ENCODE assay signal across 8 cellular contexts in the genomic region with DNA sequence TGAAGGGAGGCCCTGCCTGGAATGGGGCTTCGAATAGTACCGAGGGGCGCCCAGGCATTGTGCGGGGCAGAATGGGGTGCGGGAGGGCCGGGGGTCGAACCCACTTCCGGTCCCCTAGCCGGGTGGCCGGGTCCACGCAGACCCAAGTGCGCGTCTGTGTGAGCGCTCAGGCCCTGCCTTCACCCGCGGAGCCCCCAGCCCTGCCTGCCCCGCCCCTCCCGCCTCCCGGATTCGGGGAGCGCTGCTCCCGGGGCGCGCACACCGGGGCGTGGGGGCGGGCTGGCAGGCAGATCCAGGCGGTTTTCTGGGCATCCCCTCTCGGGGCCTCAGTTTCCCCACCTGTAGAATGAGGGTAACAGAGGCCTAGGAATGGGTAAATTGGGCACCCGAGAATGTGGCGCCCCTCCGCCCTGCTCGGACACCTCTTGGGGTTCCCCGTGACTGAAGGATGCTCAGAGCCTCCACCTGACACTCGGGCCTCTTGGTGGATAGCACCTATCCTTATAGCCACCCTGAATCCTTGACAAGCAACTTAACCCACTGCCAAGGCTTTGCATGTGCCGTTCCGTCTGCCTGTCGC. TPM values are rescaled to one million over a fixed set of nuclear protein-coding genes. Genes with fewer than 3 reads are reported as not detected.
A peak's percentile ranks its signal among the peaks of the same experiment; 100 is the strongest.
DNase-seq lines count a peak whose midpoint lies in the region; FAIRE-seq and TF ChIP-seq lines count a peak whose summit lies in the region.

No MANE protein-coding gene starts in this region.

- peak overlapping the region; percentile 92 for H3K9ac ChIP-seq in MM.1S (ENCODE audit: low read length)
- H3K9ac ChIP-seq in astrocyte (ENCODE audit: low read length) = peak overlapping the region; percentile 97
- peak overlapping the region; percentile 71 to 97 (median 87) for H3K9ac ChIP-seq in subcutaneous abdominal adipose tissue (ENCODE audit: low read length in 5 of 5)

- TF ChIP-seq CTCF in DOHH2 (IDR thresholded peaks at IDR 0.05; ENCODE audit: low read depth, low read length, poor library complexity, severe bottlenecking) (no peak), MM.1S (IDR thresholded peaks at IDR 0.05; ENCODE audit: low read length) (no peak), astrocyte (IDR thresholded peaks at IDR 0.05; ENCODE audit: insufficient read depth, low read depth, low read length) (no peak), lower leg skin (IDR thresholded peaks at IDR 0.05) (no peak)

- no peaks in the 10 kb centered on the region for H3K9me3 Mint-ChIP-seq in astrocyte (ENCODE audit: unreplicated experiment)

- peak overlapping the region; percentile 91 for H3K27ac Mint-ChIP-seq in astrocyte (ENCODE audit: unreplicated experiment)

- peaks cover 7% of the 10 kb centered on the region for H3F3A ChIP-seq in DOHH2 (ENCODE audit: control insufficient read depth, insufficient read depth)
- peaks cover 12% of the 10 kb centered on the region for H3F3A ChIP-seq in MM.1S (ENCODE audit: insufficient read depth, low read length)

- H3K79me2 ChIP-seq in DOHH2 (ENCODE audit: control insufficient read depth, low read length) = peaks cover 31% of the 10 kb centered on the region
- H3K79me2 ChIP-seq in MM.1S (ENCODE audit: low read length) = peaks cover 14% of the 10 kb centered on the region; the same call in 1 of the 2 replicates
- H3K79me2 ChIP-seq in astrocyte (ENCODE audit: insufficient read depth, low read length) = peaks cover 29% of the 10 kb centered on the region

- H3K27ac ChIP-seq in DOHH2 (ENCODE audit: low read depth, low read length) (peak overlapping the region; percentile 92), MM.1S (ENCODE audit: low read length) (no peak overlapping the region; the same call in 1 of the 2 replicates), astrocyte (ENCODE audit: low read depth, low read length) (peak overlapping the region; percentile 78), subcutaneous abdominal adipose tissue (ENCODE audit: low read depth, low read length) (peak overlapping the region; percentile 60)

- H3K4me3 ChIP-seq in DOHH2 (ENCODE audit: low read length) = peak overlapping the region; percentile 91
- H3K4me3 ChIP-seq in MM.1S (ENCODE audit: low read length) = peak overlapping the region; percentile 86
- peak overlapping the region; percentile 76 for H3K4me3 ChIP-seq in astrocyte (ENCODE audit: insufficient read depth, low read depth, low read length)
- peak overlapping the region; percentile 76 for H3K4me3 ChIP-seq in lower leg skin (ENCODE audit: low read depth, poor library complexity, severe bottlenecking)
- H3K4me3 ChIP-seq in subcutaneous abdominal adipose tissue (ENCODE audit: low read depth in 1 of 5, low read length in 5 of 5) = peak overlapping the region; percentile 71 to 88 (median 75)

- H3K27me3 ChIP-seq in DOHH2 (ENCODE audit: control insufficient read depth, low read length) = no peaks in the 10 kb centered on the region
- no peaks in the 10 kb centered on the region for H3K27me3 ChIP-seq in MM.1S (replicated peaks; ENCODE audit: insufficient read depth, low read length)
- H3K27me3 ChIP-seq in astrocyte (ENCODE audit: insufficient read depth, low read length) = no peaks in the 10 kb centered on the region
- no peaks in the 10 kb centered on the region for H3K27me3 ChIP-seq in subcutaneous abdominal adipose tissue (ENCODE audit: control insufficient read depth in 5 of 5, insufficient read depth in 4 of 5, low read length in 5 of 5)

- H2AFZ ChIP-seq in MM.1S (ENCODE audit: low read length) (peak overlapping the region; percentile 85), astrocyte (ENCODE audit: low read depth, low read length) (peak overlapping the region; percentile 67)

- peaks cover 5% of the 10 kb centered on the region for H3K36me3 Mint-ChIP-seq in astrocyte (ENCODE audit: low read depth, unreplicated experiment)

- H3K9me3 ChIP-seq in DOHH2 (ENCODE audit: control insufficient read depth, insufficient read depth, low read length) = no peaks in the 10 kb centered on the region
- no peaks in the 10 kb centered on the region for H3K9me3 ChIP-seq in MM.1S (replicated peaks; ENCODE audit: insufficient read depth, low read length)
- no peaks in the 10 kb centered on the region for H3K9me3 ChIP-seq in astrocyte (ENCODE audit: insufficient read depth, low read depth, low read length)
- no peaks in the 10 kb centered on the region for H3K9me3 ChIP-seq in subcutaneous abdominal adipose tissue (ENCODE audit: control insufficient read depth in 5 of 5, low read length in 5 of 5)

- H3K27me3 Mint-ChIP-seq in astrocyte (ENCODE audit: low read depth, unreplicated experiment) = no peaks in the 10 kb centered on the region

- no peaks in the 10 kb centered on the region for H4K20me1 ChIP-seq in DOHH2 (ENCODE audit: control insufficient read depth, insufficient read depth, low read depth, low read length)
- H4K20me1 ChIP-seq in MM.1S (ENCODE audit: insufficient read depth, low read length) = no peaks in the 10 kb centered on the region
- peaks cover 28% of the 10 kb centered on the region for H4K20me1 ChIP-seq in astrocyte (ENCODE audit: insufficient read depth, low read length)

- H3K4me3 Mint-ChIP-seq in astrocyte (ENCODE audit: unreplicated experiment) = peak overlapping the region; percentile 92

- no peak for FAIRE-seq in astrocyte (lab: Jason Lieb, UNC)

- H3K4me1 ChIP-seq in DOHH2 (ENCODE audit: control insufficient read depth, low read length) (peaks cover 36% of the 10 kb centered on the region), MM.1S (ENCODE audit: low read length) (0 out of 2 replicates have a peak, but pooled peaks cover 6% of the 10 kb centered on the region), astrocyte (ENCODE audit: insufficient read depth, low read length) (peaks cover 23% of the 10 kb centered on the region), subcutaneous abdominal adipose tissue (ENCODE audit: control insufficient read depth in 5 of 5, insufficient read depth in 5 of 5, low read length in 5 of 5) (peaks cover 6 to 52% (median 35%) of the 10 kb centered on the region in 5 donors)

- H3K4me2 ChIP-seq in DOHH2 (ENCODE audit: low read length) (peak overlapping the region; percentile 96), MM.1S (ENCODE audit: low read depth, low read length) (peak overlapping the region; percentile 89), astrocyte (ENCODE audit: low read length) (peak overlapping the region; percentile 94)

- H3K4me1 Mint-ChIP-seq in astrocyte (ENCODE audit: low read depth, unreplicated experiment) = peaks cover 7% of the 10 kb centered on the region

- no peak for TF ChIP-seq POLR2A in lower leg skin (IDR thresholded peaks at IDR 0.05)

- H3K9me2 ChIP-seq in DOHH2 (replicated peaks; ENCODE audit: control insufficient read depth, low read length) = no peaks in the 10 kb centered on the region
- H3K9me2 ChIP-seq in MM.1S (replicated peaks; ENCODE audit: insufficient read depth, low read length) = no peaks in the 10 kb centered on the region

- intact Hi-C loops in lower leg skin (cut with DNase I; ENCODE audit: low total_unique reads) = no loop called here

- DNase-seq in MM.1S = peak; percentile 9
- no peak for DNase-seq in astrocyte (ENCODE audit: low read depth)
- DNase-seq in lower leg skin (ENCODE audit: low spot score in 2 of 2) = no peak
- no peak for DNase-seq in NCI-H2196 treated with DMSO at 0.1 percent for 48 hours (lab: John Stamatoyannopoulos, UW; ENCODE audit: unreplicated experiment)
- DNase-seq in superior temporal gyrus (ENCODE audit: extremely low spot score) = no peak
- no peak for DNase-seq in SIG-M5 treated with dmso at 0.1 percent for 504 hours (lab: John Stamatoyannopoulos, UW; ENCODE audit: unreplicated experiment)

- WGBS in lower leg skin, 2 donors = 1% methylated on average over 20 to 23 of the region's 38 CpGs

- H3K36me3 ChIP-seq in DOHH2 (ENCODE audit: control insufficient read depth, low read length) = peaks cover 24% of the 10 kb centered on the region
- no peaks in the 10 kb centered on the region for H3K36me3 ChIP-seq in MM.1S (replicated peaks; ENCODE audit: insufficient read depth, low read length)
- peaks cover 2% of the 10 kb centered on the region for H3K36me3 ChIP-seq in astrocyte (ENCODE audit: insufficient read depth, low read length)
- H3K36me3 ChIP-seq in subcutaneous abdominal adipose tissue (ENCODE audit: control insufficient read depth in 5 of 5, insufficient read depth in 5 of 5, low read length in 5 of 5) = peaks cover 0 to 12% (median 8%) of the 10 kb centered on the region in 5 donors

RNA-seq across cellular contexts. Expression of gene PIK3R2, which starts 0.7 kb away (rescaled TPM):
- total RNA-seq in astrocyte (58.4 and 60.6 TPM in 2 replicates), lower leg skin (10 to 100 TPM in 3 of 4 donors, 1 to 10 TPM in 1; 8.3 to 39.4 (median 32.2) TPM)

RNA-seq across cellular contexts. Expression of gene IFI30, which starts 20.0 kb away (rescaled TPM):
- 0.89 and 2.3 TPM in 2 replicates for total RNA-seq in astrocyte
- total RNA-seq in lower leg skin = 100 to 1,000 TPM in 2 of 4 donors, 10 to 100 TPM in 2; 39.1 to 214 (median 98.3) TPM

RNA-seq across cellular contexts. Expression of gene MPV17L2, which starts 39.4 kb away (rescaled TPM):
- total RNA-seq in astrocyte (17.7 and 21.8 TPM in 2 replicates), lower leg skin (10 to 100 TPM in 3 of 4 donors, 1 to 10 TPM in 1; 8.5 to 29.3 (median 20.2) TPM)

RNA-seq across cellular contexts. Expression of gene RAB3A, which starts 50.2 kb away (rescaled TPM):
- 6.6 and 7.5 TPM in 2 replicates for total RNA-seq in astrocyte
- 1 to 10 TPM in 3 of 4 donors, under 1 TPM in 1; 0.91 to 2.7 (median 2.1) TPM for total RNA-seq in lower leg skin

RNA-seq across cellular contexts. Expression of gene MAST3, which starts 56.1 kb away (rescaled TPM):
- total RNA-seq in astrocyte (5.5 and 6.3 TPM in 2 replicates), lower leg skin (10 to 100 TPM; 12.9 to 19.8 (median 17.0) TPM)

Comparison
In these comparisons a context has a peak if more than half of its experiments do, and no peak if none do; other contexts are left out.
1. RNA of gene IFI30, which starts 20.0 kb away (total RNA-seq): 39.1 to 214 TPM in lower leg skin; 0.89 to 2.3 TPM in astrocyte; every median in the first group is over 10 times any median in the second.
2. Peak in every context shown above with its lines, with median percentiles within 50 percentile points of each other: H3K4me2 ChIP-seq, H3K4me3 ChIP-seq and H3K9ac ChIP-seq.